In genomic region chr3:67804089-67804488, GRCh38 we compare ENCODE assay signal across 23 cellular contexts.
DNase-seq lines count a peak whose midpoint lies in the region; TF ChIP-seq lines count a peak whose summit lies in the region.
"Had no signal": no experiment of that assay in that cellular context is flagged by ENCODE, and none has a peak within 500 bp of the region (broad histone marks: within the 10 kb centered on the region; RNA-seq: fewer than 3 reads in every experiment).

No MANE protein-coding gene starts in this region.

- no peaks in the 10 kb centered on the region for H3K9me3 ChIP-seq in endodermal cell (ENCODE audit: control insufficient read depth, low read length)
- peaks cover 8% of the 10 kb centered on the region for H3K9me3 ChIP-seq in mesenchymal stem cell (ENCODE audit: control insufficient read depth, low read length)
- H3K9me3 ChIP-seq in OCI-LY7 (ENCODE audit: low read length), result peaks cover 12% of the 10 kb centered on the region; the same call in 1 of the 2 replicates

- no peak for TF ChIP-seq CTCF in NB4 (IDR thresholded peaks at IDR 0.05; ENCODE audit: low read depth, low read length)
- TF ChIP-seq CTCF in endodermal cell (conservative IDR thresholded peaks at IDR 0.05), result peak; percentile 65
- TF ChIP-seq CTCF in OCI-LY7 (conservative IDR thresholded peaks at IDR 0.05; ENCODE audit: low read length), result no peak; the same call in 1 of the 2 replicates

- H2BK12ac ChIP-seq in mesenchymal stem cell (ENCODE audit: low read length in 2 of 2), result peak overlapping the region in 1 of 2 experiments; percentile 43

- no peak overlapping the region for H3K27ac Mint-ChIP-seq in endodermal cell
- H3K27ac Mint-ChIP-seq: activated T-cell treated with anti-CD3 and anti-CD28 coated beads, Interleukin-2, amount 50 U/mL, for 24 hours; CD4-positive, CD25-positive, alpha-beta regulatory T cell; memory B cell; naive B cell; stimulated activated effector memory CD8-positive, alpha-beta T cell treated with anti-CD3 and anti-CD28 coated beads, Interleukin-12 subunit alpha, Interleukin-12 subunit beta, amount 100 ng/mL, for 72 hours; T-helper 2 cell treated with Interferon-gamma antibody and Interleukin-4, amounts not matched to agents 5 μg/mL and 100 μg/mL, for 36 hours had no signal

- H3K4me2 ChIP-seq in mesenchymal stem cell (ENCODE audit: low read length, poor library complexity, severe bottlenecking) (no peak overlapping the region), OCI-LY7 (ENCODE audit: low read length) (no peak overlapping the region)

- no peak overlapping the region for H2BK5ac ChIP-seq in mesenchymal stem cell (ENCODE audit: low read depth, low read length, poor library complexity, severe bottlenecking)

- H3K9ac ChIP-seq in endodermal cell (ENCODE audit: extremely low read depth, low read length, poor library complexity, severe bottlenecking), result no peak overlapping the region
- H3K9ac ChIP-seq in mesenchymal stem cell (ENCODE audit: low read length), result no peak overlapping the region
- H3K9ac ChIP-seq: GM23248 had no signal

- H2BK15ac ChIP-seq in mesenchymal stem cell (ENCODE audit: low read depth, poor library complexity, severe bottlenecking), result no peak overlapping the region

- H2AK5ac ChIP-seq in mesenchymal stem cell (ENCODE audit: low read length, severe bottlenecking), result no peak overlapping the region

- CTCF ChIA-PET in OCI-LY7 (lab: Charles Lee; ENCODE audit: unreplicated experiment), result no interaction called here

- H3K14ac ChIP-seq in mesenchymal stem cell (ENCODE audit: low read length in 2 of 2), result no peak overlapping the region

- no peaks in the 10 kb centered on the region for H3K79me1 ChIP-seq in mesenchymal stem cell (replicated peaks; ENCODE audit: low read length, poor library complexity, severe bottlenecking)

- peak overlapping the region; percentile 45 for H4K8ac ChIP-seq in mesenchymal stem cell (ENCODE audit: low read length)

- H3K4me1 Mint-ChIP-seq in endodermal cell, result no peaks in the 10 kb centered on the region
- H3K4me1 Mint-ChIP-seq: CD4-positive, CD25-positive, alpha-beta regulatory T cell; memory B cell; naive B cell; stimulated activated effector memory CD8-positive, alpha-beta T cell treated with anti-CD3 and anti-CD28 coated beads, Interleukin-12 subunit alpha, Interleukin-12 subunit beta, amount 100 ng/mL, for 72 hours had no signal

- DNase-seq in NB4 (ENCODE audit: low read depth) (peak; percentile 4), endodermal cell (peak; percentile 57), mesenchymal stem cell (peak; percentile 77), OCI-LY7 (ENCODE audit: low spot score) (no peak), NCI-H526 (lab: John Stamatoyannopoulos, UW) (no peak), posterior vena cava (ENCODE audit: low spot score) (no peak)
- DNase-seq in effector CD4-positive, alpha-beta T cell, result no peak
- DNase-seq: activated CD4-positive, alpha-beta T cell treated with anti-CD3 and anti-CD28 coated beads for 48 hours; activated gamma-delta T cell treated with Interleukin-2 at 50 U/mL for 16 hours; activated T-cell treated with anti-CD3 and anti-CD28 coated beads, Interleukin-2, amount 50 U/mL, for 24 hours; CD4-positive, CD25-positive, alpha-beta regulatory T cell; GM23248; Kasumi-1; naive B cell; NCI-H1048; NCI-H187 treated with DMSO at 0.1 percent for 48 hours; NCI-H2227 treated with DMSO at 0.1 percent for 48 hours; occipital lobe; stimulated activated CD4-positive, alpha-beta T cell treated with anti-CD3 and anti-CD28 coated beads, Interleukin-2, amount 100 ng/mL, for 48 hours had no signal

- no peak overlapping the region for H4K91ac ChIP-seq in mesenchymal stem cell (ENCODE audit: low read length)

- BruUV-seq in OCI-LY7 (replicated peaks; lab: Mats Ljungman, UMichigan), result no TSS peak

- no peak overlapping the region for H2AFZ ChIP-seq in mesenchymal stem cell (ENCODE audit: low read depth, low read length)
- no peak overlapping the region for H2AFZ ChIP-seq in OCI-LY7 (ENCODE audit: low read length)
- H2AFZ ChIP-seq: GM23248 had no signal

- no peak for TF ChIP-seq POLR2A in NB4 (IDR thresholded peaks at IDR 0.05; ENCODE audit: extremely low read depth, insufficient read length)

- H3K4me3 Mint-ChIP-seq in endodermal cell, result no peak overlapping the region
- H3K4me3 Mint-ChIP-seq: activated T-cell treated with anti-CD3 and anti-CD28 coated beads, Interleukin-2, amount 50 U/mL, for 24 hours; CD4-positive, CD25-positive, alpha-beta regulatory T cell; memory B cell; stimulated activated effector memory CD8-positive, alpha-beta T cell treated with anti-CD3 and anti-CD28 coated beads, Interleukin-12 subunit alpha, Interleukin-12 subunit beta, amount 100 ng/mL, for 72 hours; T-helper 2 cell treated with Interferon-gamma antibody and Interleukin-4, amounts not matched to agents 5 μg/mL and 100 μg/mL, for 36 hours had no signal

- intact Hi-C loops in OCI-LY7 (cut with micrococcal nuclease; ENCODE audit: unreplicated experiment), result no loop called here
- intact Hi-C loops in posterior vena cava (cut with DNase I), result no loop called here

- H3K4me3 ChIP-seq in NB4 (ENCODE audit: low read depth, low read length) (no peak overlapping the region), endodermal cell (ENCODE audit: low read length) (no peak overlapping the region), mesenchymal stem cell (ENCODE audit: insufficient read depth in 1 of 2, low read depth in 1 of 2, low read length in 2 of 2) (no peak overlapping the region), OCI-LY7 (ENCODE audit: low read depth, low read length, poor library complexity, severe bottlenecking) (no peak overlapping the region)
- H3K4me3 ChIP-seq: GM23248 had no signal

- H3K36me3 ChIP-seq in endodermal cell (ENCODE audit: control insufficient read depth, insufficient read depth, low read length), result no peaks in the 10 kb centered on the region
- H3K36me3 ChIP-seq in mesenchymal stem cell (ENCODE audit: control insufficient read depth in 1 of 2, insufficient read depth in 2 of 2, low read depth in 1 of 2, low read length in 2 of 2), result no peaks in the 10 kb centered on the region
- H3K36me3 ChIP-seq in OCI-LY7 (ENCODE audit: insufficient read depth, low read length), result no peaks in the 10 kb centered on the region

- peak overlapping the region in 1 of 2 experiments; percentile 10 for H3K23ac ChIP-seq in mesenchymal stem cell (ENCODE audit: low read length in 2 of 2)

- no peak overlapping the region for H3K4ac ChIP-seq in mesenchymal stem cell (ENCODE audit: low read depth in 1 of 2, low read length in 2 of 2)

- no peaks in the 10 kb centered on the region for H3K79me2 ChIP-seq in OCI-LY7 (ENCODE audit: insufficient read depth, low read depth, low read length)

- POLR2A ChIA-PET in OCI-LY7 (lab: Charles Lee), result no interaction called here

- H3K9me2 ChIP-seq in OCI-LY7 (ENCODE audit: insufficient read depth, low read length), result no peaks in the 10 kb centered on the region

- no peak overlapping the region for H2BK120ac ChIP-seq in mesenchymal stem cell (ENCODE audit: low read depth, low read length)

- no peaks in the 10 kb centered on the region for H3K36me3 Mint-ChIP-seq in endodermal cell (ENCODE audit: low read depth)
- H3K36me3 Mint-ChIP-seq: stimulated activated effector memory CD8-positive, alpha-beta T cell treated with anti-CD3 and anti-CD28 coated beads, Interleukin-12 subunit alpha, Interleukin-12 subunit beta, amount 100 ng/mL, for 72 hours had no signal

- H3K27ac ChIP-seq in endodermal cell (ENCODE audit: low read depth, low read length) (no peak overlapping the region), mesenchymal stem cell (ENCODE audit: low read length, poor library complexity, severe bottlenecking) (no peak overlapping the region), OCI-LY7 (ENCODE audit: low read depth, low read length, poor library complexity, severe bottlenecking) (no peak overlapping the region)
- H3K27ac ChIP-seq: GM23248, RWPE1 had no signal

- H3K27me3 ChIP-seq in endodermal cell (ENCODE audit: control insufficient read depth, insufficient read depth, low read length, poor library complexity, severe bottlenecking) (no peaks in the 10 kb centered on the region), mesenchymal stem cell (ENCODE audit: control insufficient read depth in 1 of 2, insufficient read depth in 1 of 2, low read length in 2 of 2) (no peaks in the 10 kb centered on the region)

- peak overlapping the region in 1 of 2 experiments; percentile 49 for H3K18ac ChIP-seq in mesenchymal stem cell (ENCODE audit: low read depth in 1 of 2, low read length in 2 of 2)

- peaks cover 2% of the 10 kb centered on the region for H3K27me3 Mint-ChIP-seq in endodermal cell (ENCODE audit: insufficient read depth)
- H3K27me3 Mint-ChIP-seq: activated T-cell treated with anti-CD3 and anti-CD28 coated beads, Interleukin-2, amount 50 U/mL, for 24 hours had no signal

- H4K20me1 ChIP-seq in OCI-LY7 (ENCODE audit: insufficient read depth, low read length), result no peaks in the 10 kb centered on the region

- 88 to 98% methylated on average over 1 to 2 of the region's 2 CpGs for WGBS in endodermal cell (ENCODE audit: insufficient coverage in 1 of 2, insufficient read length in 1 of 2), 2 experiments
- WGBS in mesenchymal stem cell, result 86% methylated on average over 2 of the region's 2 CpGs

- no peaks in the 10 kb centered on the region for H3K9me3 Mint-ChIP-seq in endodermal cell

- H3K4me1 ChIP-seq in endodermal cell (ENCODE audit: control insufficient read depth, insufficient read depth, low read length) (no peaks in the 10 kb centered on the region), mesenchymal stem cell (ENCODE audit: control insufficient read depth, insufficient read depth, low read depth, low read length) (peaks cover 8% of the 10 kb centered on the region), OCI-LY7 (ENCODE audit: insufficient read depth, low read length, poor library complexity, severe bottlenecking) (no peaks in the 10 kb centered on the region)

Comparison
In these comparisons a context has a peak if more than half of its experiments do, and no peak if none do; other contexts are left out.
1. DNase-seq: peak in NB4 (single experiment), endodermal cell (single experiment) and mesenchymal stem cell (single experiment); none in effector CD4-positive, alpha-beta T cell (single experiment), OCI-LY7 (single experiment), NCI-H526 (0 of 2) and posterior vena cava (single experiment).